ENCODE assay signal across 8 cellular contexts in the genomic region with DNA sequence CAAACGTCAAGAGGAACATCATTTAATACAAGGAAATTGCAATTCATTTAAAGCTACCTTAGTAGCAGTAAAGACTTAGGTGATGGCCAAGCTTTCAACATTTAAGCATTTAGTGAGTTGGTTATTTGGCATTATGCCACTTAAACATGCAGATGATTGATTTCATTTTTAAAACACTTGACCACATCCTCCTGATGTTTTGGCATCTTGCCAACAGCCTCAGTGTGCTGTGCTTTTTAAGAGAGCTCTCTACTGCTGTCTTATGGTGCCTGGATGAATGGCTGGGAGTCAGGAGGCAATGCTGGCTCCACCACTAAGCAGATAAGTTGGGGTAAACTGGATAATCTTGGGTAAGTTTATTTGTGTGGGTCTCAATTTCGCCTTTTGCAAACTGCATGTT.
A peak's percentile ranks its signal among the peaks of the same experiment; 100 is the strongest.
DNase-seq lines count a peak whose midpoint lies in the region; ATAC-seq, FAIRE-seq and TF ChIP-seq lines count a peak whose summit lies in the region.

No MANE protein-coding gene starts in this region.

- no peaks in the 10 kb centered on the region for H3K9me3 ChIP-seq in CD4-positive, alpha-beta T cell (ENCODE audit: control insufficient read depth, low read length)
- H3K9me3 ChIP-seq in SK-N-SH, result no peaks in the 10 kb centered on the region

- no peaks in the 10 kb centered on the region for H3K36me3 ChIP-seq in SK-N-SH (replicated peaks in 1 of 2; ENCODE audit: control insufficient read depth in 1 of 2, insufficient read depth in 2 of 2, low read length in 1 of 2)

- WGBS in SK-N-SH (ENCODE audit: low lambda C conversion rate), result 33% methylated on average over 2 of the region's 2 CpGs

- intact Hi-C loops in CD4-positive, alpha-beta T cell (cut with DNase I, micrococcal nuclease), result loop anchor here (1.0 to 10.0 kb wide), 4 partner anchors 132 to 1309 kb away; a partner anchor contains a TSS
- intact Hi-C loops in left colon (cut with DNase I, micrococcal nuclease), result no loop called here

- POLR2A ChIA-PET in CD4-positive, alpha-beta T cell (lab: Charles Lee), result interaction anchor here (0.8 to 3.2 kb wide), 11 partner anchors 10 to 365 kb away, joined by 3 to 41 read pairs (median 5); a partner anchor contains a TSS
- POLR2A ChIA-PET in SK-N-SH (lab: Yijun Ruan, JAX), result no interaction called here

- H3K9me3 Mint-ChIP-seq in CD4-positive, alpha-beta T cell, result no peaks in the 10 kb centered on the region

- peak; percentile 56 for TF ChIP-seq CTCF in CD4-positive, alpha-beta T cell (IDR thresholded peaks at IDR 0.05)
- TF ChIP-seq CTCF in SK-N-SH (IDR thresholded peaks at IDR 0.05) (peak; percentile 39; the same call in 1 of the 2 replicates), D721Med (IDR thresholded peaks at IDR 0.05; ENCODE audit: insufficient read depth, missing control alignments) (no peak)

- no peaks in the 10 kb centered on the region for H3K27me3 ChIP-seq in CD4-positive, alpha-beta T cell (ENCODE audit: control insufficient read depth, insufficient read depth, low read length)
- no peaks in the 10 kb centered on the region for H3K27me3 ChIP-seq in SK-N-SH (ENCODE audit: insufficient read depth)

- TF ChIP-seq EP300 in Ishikawa (IDR thresholded peaks at IDR 0.05; ENCODE audit: borderline replicate concordance) (no peak), SK-N-SH (IDR thresholded peaks at IDR 0.05; ENCODE audit: borderline replicate concordance in 1 of 2, low read depth in 1 of 2, low read length in 1 of 2) (peak in 1 of 2 experiments; percentile 40; a peak in 1 of 4 replicates)

- TF ChIP-seq RAD21 in Ishikawa (IDR thresholded peaks at IDR 0.05; ENCODE audit: low read depth) (no peak), SK-N-SH (IDR thresholded peaks at IDR 0.05; ENCODE audit: low read length) (no peak; the same call in 1 of the 2 replicates)

- H3K27me3 Mint-ChIP-seq in CD4-positive, alpha-beta T cell, result no peaks in the 10 kb centered on the region

- no peak overlapping the region for H3K27ac ChIP-seq in CD4-positive, alpha-beta T cell (ENCODE audit: low read depth, low read length)
- H3K27ac ChIP-seq in SK-N-SH (ENCODE audit: low read depth in 2 of 2, low read length in 1 of 2), result no peak overlapping the region; a peak in 1 of 4 replicates

- H3K4me3 Mint-ChIP-seq in CD4-positive, alpha-beta T cell, result peak overlapping the region; percentile 28

- H3F3A ChIP-seq in SK-N-SH (replicated peaks; ENCODE audit: insufficient read depth), result peaks cover 2% of the 10 kb centered on the region

- no peak overlapping the region for H3K9ac ChIP-seq in SK-N-SH

- ATAC-seq in CD4-positive, alpha-beta T cell (ENCODE audit: poor library complexity), result peak; percentile 91
- ATAC-seq in GM19467 (IDR thresholded peaks at IDR 0.05; ENCODE audit: unreplicated experiment), result peak; percentile 81
- no peak for ATAC-seq in left colon

- no peak overlapping the region for H3K4me3 ChIP-seq in SK-N-SH (ENCODE audit: low read depth in 2 of 2, low read length in 1 of 2)

- no peak for FAIRE-seq in D721Med (lab: Jason Lieb, UNC)

- H3K79me2 ChIP-seq in SK-N-SH (ENCODE audit: insufficient read depth), result no peaks in the 10 kb centered on the region

- peaks cover 7 to 8% of the 10 kb centered on the region in 2 experiments; a peak in 3 of 4 replicates for H3K4me1 ChIP-seq in SK-N-SH (ENCODE audit: control insufficient read depth in 1 of 2, insufficient read depth in 2 of 2, low read depth in 1 of 2, low read length in 1 of 2)

- H3K36me3 Mint-ChIP-seq in CD4-positive, alpha-beta T cell (ENCODE audit: low read depth), result no peaks in the 10 kb centered on the region

- no peak overlapping the region for H2AFZ ChIP-seq in SK-N-SH (ENCODE audit: low read depth)

- H3K4me2 ChIP-seq in SK-N-SH, result no peak overlapping the region

- CTCF ChIA-PET in CD4-positive, alpha-beta T cell (lab: Charles Lee), result interaction anchor here (0.7 to 1.3 kb wide), 7 partner anchors 9 to 461 kb away, joined by 3 read pairs; no protein-coding TSS in a partner anchor
- CTCF ChIA-PET in SK-N-SH (lab: Yijun Ruan, JAX), result interaction anchor here (1.3 kb wide), 1 partner anchor 18 kb away, joined by 3 read pairs; no protein-coding TSS in a partner anchor

- H3K9me2 ChIP-seq in SK-N-SH, result no peaks in the 10 kb centered on the region

- peak; percentile 35 to 82 (median 56) for DNase-seq in CD4-positive, alpha-beta T cell
- peak; percentile 10 for DNase-seq in SK-N-SH
- DNase-seq in activated naive CD4-positive, alpha-beta T cell treated with anti-CD3 and anti-CD28 coated beads, Interleukin-2, amount 50 U/mL, for 16 hours, result peak; percentile 61
- peak; percentile 24 to 28 for DNase-seq in left colon
- peak; percentile 15 for DNase-seq in stimulated activated CD8-positive, alpha-beta memory T cell treated with anti-CD3 and anti-CD28 coated beads, Interleukin-7, amount 100 ng/mL, for 24 hours (ENCODE audit: low read depth)
- DNase-seq in D721Med (ENCODE audit: insufficient read length, low spot score), result no peak

- H3K27ac Mint-ChIP-seq in CD4-positive, alpha-beta T cell, result peak overlapping the region; percentile 75

- H4K20me1 ChIP-seq in SK-N-SH (ENCODE audit: insufficient read depth), result no peaks in the 10 kb centered on the region

- peaks cover 41% of the 10 kb centered on the region for H3K4me1 Mint-ChIP-seq in CD4-positive, alpha-beta T cell (ENCODE audit: low read depth)

TF ChIP-seq in Ishikawa, 13 proteins besides CTCF, POLR2A, EP300 and RAD21:
- TF ChIP-seq YY1 (IDR thresholded peaks at IDR 0.05; ENCODE audit: low read depth) (no peak), NFIC (IDR thresholded peaks at IDR 0.05) (peak; percentile 83)
TF ChIP-seq in Ishikawa: peak in this region for 1.

TF ChIP-seq in SK-N-SH, 30 proteins besides CTCF, POLR2A, EP300 and RAD21 (continues in another document):
- TF ChIP-seq, protein P1, sequence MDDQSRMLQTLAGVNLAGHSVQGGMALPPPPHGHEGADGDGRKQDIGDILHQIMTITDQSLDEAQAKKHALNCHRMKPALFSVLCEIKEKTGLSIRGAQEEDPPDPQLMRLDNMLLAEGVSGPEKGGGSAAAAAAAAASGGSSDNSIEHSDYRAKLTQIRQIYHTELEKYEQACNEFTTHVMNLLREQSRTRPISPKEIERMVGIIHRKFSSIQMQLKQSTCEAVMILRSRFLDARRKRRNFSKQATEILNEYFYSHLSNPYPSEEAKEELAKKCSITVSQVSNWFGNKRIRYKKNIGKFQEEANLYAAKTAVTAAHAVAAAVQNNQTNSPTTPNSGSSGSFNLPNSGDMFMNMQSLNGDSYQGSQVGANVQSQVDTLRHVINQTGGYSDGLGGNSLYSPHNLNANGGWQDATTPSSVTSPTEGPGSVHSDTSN (IDR thresholded peaks at IDR 0.05), result peak; percentile 92
- peak; percentile 72 for TF ChIP-seq TCF12 (IDR thresholded peaks at IDR 0.05)
- TF ChIP-seq, protein P2, sequence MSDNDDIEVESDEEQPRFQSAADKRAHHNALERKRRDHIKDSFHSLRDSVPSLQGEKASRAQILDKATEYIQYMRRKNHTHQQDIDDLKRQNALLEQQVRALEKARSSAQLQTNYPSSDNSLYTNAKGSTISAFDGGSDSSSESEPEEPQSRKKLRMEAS (IDR thresholded peaks at IDR 0.05; ENCODE audit: low read depth), result no peak
- TF ChIP-seq, protein P3, sequence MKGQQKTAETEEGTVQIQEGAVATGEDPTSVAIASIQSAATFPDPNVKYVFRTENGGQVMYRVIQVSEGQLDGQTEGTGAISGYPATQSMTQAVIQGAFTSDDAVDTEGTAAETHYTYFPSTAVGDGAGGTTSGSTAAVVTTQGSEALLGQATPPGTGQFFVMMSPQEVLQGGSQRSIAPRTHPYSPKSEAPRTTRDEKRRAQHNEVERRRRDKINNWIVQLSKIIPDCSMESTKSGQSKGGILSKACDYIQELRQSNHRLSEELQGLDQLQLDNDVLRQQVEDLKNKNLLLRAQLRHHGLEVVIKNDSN (IDR thresholded peaks at IDR 0.05; ENCODE audit: borderline replicate concordance, low read depth), result no peak
- TF ChIP-seq ELF1 (IDR thresholded peaks at IDR 0.05), result no peak
- no peak for TF ChIP-seq FOXJ3 (CRISPR knock-in tag; IDR thresholded peaks at IDR 0.05)
- TF ChIP-seq RFX5 (IDR thresholded peaks at IDR 0.05; ENCODE audit: low read length), result no peak
- no peak for TF ChIP-seq SMC3 (IDR thresholded peaks at IDR 0.05; ENCODE audit: low read depth, low read length)
- no peak for TF ChIP-seq FOXM1 (IDR thresholded peaks at IDR 0.05; ENCODE audit: low read depth)
- TF ChIP-seq CHD2 (IDR thresholded peaks at IDR 0.05; ENCODE audit: low read length, partially characterized antibody), result no peak
- TF ChIP-seq, protein P4, sequence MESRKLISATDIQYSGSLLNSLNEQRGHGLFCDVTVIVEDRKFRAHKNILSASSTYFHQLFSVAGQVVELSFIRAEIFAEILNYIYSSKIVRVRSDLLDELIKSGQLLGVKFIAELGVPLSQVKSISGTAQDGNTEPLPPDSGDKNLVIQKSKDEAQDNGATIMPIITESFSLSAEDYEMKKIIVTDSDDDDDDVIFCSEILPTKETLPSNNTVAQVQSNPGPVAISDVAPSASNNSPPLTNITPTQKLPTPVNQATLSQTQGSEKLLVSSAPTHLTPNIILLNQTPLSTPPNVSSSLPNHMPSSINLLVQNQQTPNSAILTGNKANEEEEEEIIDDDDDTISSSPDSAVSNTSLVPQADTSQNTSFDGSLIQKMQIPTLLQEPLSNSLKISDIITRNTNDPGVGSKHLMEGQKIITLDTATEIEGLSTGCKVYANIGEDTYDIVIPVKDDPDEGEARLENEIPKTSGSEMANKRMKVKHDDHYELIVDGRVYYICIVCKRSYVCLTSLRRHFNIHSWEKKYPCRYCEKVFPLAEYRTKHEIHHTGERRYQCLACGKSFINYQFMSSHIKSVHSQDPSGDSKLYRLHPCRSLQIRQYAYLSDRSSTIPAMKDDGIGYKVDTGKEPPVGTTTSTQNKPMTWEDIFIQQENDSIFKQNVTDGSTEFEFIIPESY (IDR thresholded peaks at IDR 0.05; ENCODE audit: borderline replicate concordance, low read depth), result no peak
- no peak for TF ChIP-seq TEAD4 (IDR thresholded peaks at IDR 0.05; ENCODE audit: borderline replicate concordance, insufficient read depth)
- TF ChIP-seq RCOR1 (IDR thresholded peaks at IDR 0.05; ENCODE audit: low read length), result no peak
- no peak for TF ChIP-seq MEF2A (IDR thresholded peaks at IDR 0.05; ENCODE audit: borderline replicate concordance, low read depth)
- TF ChIP-seq YY1 (IDR thresholded peaks at IDR 0.05; ENCODE audit: low read depth), result no peak
- TF ChIP-seq JUND (IDR thresholded peaks at IDR 0.05), result peak; percentile 58
- no peak for TF ChIP-seq GATA2 (CRISPR knock-in tag; IDR thresholded peaks at IDR 0.05)
- TF ChIP-seq, protein P5, sequence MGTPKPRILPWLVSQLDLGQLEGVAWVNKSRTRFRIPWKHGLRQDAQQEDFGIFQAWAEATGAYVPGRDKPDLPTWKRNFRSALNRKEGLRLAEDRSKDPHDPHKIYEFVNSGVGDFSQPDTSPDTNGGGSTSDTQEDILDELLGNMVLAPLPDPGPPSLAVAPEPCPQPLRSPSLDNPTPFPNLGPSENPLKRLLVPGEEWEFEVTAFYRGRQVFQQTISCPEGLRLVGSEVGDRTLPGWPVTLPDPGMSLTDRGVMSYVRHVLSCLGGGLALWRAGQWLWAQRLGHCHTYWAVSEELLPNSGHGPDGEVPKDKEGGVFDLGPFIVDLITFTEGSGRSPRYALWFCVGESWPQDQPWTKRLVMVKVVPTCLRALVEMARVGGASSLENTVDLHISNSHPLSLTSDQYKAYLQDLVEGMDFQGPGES (IDR thresholded peaks at IDR 0.05; ENCODE audit: low read depth, low read length), result no peak

Comparison
In these comparisons a context has a peak if more than half of its experiments do, and no peak if none do; other contexts are left out.
1. intact Hi-C loops: an anchor here in CD4-positive, alpha-beta T cell (1.0 to 10.0 kb wide); none called in left colon.